In the genomic region with DNA sequence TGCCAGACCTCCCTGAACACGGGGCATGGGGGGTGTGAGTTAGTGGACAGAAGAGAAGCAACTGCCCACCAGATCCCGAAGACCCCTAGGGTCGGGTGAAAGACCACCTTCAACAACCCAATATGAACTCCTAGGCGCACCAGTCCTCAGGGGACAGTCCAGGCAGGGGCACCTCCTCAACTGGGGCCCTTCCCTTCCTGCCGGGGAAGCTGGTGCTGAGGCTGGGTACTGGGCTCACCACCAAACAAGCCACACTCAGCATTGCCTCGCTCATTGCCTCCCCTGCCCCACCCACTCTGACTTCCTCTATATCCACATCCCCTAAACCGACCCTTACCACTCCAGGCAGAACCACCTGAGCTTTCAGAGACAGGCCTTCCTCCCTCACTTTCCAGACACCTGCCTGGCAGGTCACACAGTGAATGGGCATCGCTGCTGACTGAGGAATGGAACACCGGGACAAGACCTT, we compare ENCODE assay signal across 1 cellular context.
TF ChIP-seq lines count a peak whose summit lies in the region.

No MANE protein-coding gene starts in this region.

TF ChIP-seq in H1, 55 proteins besides CTCF, POLR2A, EP300 and RAD21:
- no peak for TF ChIP-seq TEAD4 (IDR thresholded peaks at IDR 0.05; ENCODE audit: low read depth, low read length)
- no peak for TF ChIP-seq HDAC6 (IDR thresholded peaks at IDR 0.05; ENCODE audit: low read depth, low read length)
- no peak for TF ChIP-seq CHD1 (IDR thresholded peaks at IDR 0.05; ENCODE audit: low read depth, low read length)
- TF ChIP-seq GTF2F1 (IDR thresholded peaks at IDR 0.05; ENCODE audit: borderline replicate concordance, low read depth, low read length) = no peak
- no peak for TF ChIP-seq SUZ12 (IDR thresholded peaks at IDR 0.05; ENCODE audit: low read length)
- TF ChIP-seq, protein P1, sequence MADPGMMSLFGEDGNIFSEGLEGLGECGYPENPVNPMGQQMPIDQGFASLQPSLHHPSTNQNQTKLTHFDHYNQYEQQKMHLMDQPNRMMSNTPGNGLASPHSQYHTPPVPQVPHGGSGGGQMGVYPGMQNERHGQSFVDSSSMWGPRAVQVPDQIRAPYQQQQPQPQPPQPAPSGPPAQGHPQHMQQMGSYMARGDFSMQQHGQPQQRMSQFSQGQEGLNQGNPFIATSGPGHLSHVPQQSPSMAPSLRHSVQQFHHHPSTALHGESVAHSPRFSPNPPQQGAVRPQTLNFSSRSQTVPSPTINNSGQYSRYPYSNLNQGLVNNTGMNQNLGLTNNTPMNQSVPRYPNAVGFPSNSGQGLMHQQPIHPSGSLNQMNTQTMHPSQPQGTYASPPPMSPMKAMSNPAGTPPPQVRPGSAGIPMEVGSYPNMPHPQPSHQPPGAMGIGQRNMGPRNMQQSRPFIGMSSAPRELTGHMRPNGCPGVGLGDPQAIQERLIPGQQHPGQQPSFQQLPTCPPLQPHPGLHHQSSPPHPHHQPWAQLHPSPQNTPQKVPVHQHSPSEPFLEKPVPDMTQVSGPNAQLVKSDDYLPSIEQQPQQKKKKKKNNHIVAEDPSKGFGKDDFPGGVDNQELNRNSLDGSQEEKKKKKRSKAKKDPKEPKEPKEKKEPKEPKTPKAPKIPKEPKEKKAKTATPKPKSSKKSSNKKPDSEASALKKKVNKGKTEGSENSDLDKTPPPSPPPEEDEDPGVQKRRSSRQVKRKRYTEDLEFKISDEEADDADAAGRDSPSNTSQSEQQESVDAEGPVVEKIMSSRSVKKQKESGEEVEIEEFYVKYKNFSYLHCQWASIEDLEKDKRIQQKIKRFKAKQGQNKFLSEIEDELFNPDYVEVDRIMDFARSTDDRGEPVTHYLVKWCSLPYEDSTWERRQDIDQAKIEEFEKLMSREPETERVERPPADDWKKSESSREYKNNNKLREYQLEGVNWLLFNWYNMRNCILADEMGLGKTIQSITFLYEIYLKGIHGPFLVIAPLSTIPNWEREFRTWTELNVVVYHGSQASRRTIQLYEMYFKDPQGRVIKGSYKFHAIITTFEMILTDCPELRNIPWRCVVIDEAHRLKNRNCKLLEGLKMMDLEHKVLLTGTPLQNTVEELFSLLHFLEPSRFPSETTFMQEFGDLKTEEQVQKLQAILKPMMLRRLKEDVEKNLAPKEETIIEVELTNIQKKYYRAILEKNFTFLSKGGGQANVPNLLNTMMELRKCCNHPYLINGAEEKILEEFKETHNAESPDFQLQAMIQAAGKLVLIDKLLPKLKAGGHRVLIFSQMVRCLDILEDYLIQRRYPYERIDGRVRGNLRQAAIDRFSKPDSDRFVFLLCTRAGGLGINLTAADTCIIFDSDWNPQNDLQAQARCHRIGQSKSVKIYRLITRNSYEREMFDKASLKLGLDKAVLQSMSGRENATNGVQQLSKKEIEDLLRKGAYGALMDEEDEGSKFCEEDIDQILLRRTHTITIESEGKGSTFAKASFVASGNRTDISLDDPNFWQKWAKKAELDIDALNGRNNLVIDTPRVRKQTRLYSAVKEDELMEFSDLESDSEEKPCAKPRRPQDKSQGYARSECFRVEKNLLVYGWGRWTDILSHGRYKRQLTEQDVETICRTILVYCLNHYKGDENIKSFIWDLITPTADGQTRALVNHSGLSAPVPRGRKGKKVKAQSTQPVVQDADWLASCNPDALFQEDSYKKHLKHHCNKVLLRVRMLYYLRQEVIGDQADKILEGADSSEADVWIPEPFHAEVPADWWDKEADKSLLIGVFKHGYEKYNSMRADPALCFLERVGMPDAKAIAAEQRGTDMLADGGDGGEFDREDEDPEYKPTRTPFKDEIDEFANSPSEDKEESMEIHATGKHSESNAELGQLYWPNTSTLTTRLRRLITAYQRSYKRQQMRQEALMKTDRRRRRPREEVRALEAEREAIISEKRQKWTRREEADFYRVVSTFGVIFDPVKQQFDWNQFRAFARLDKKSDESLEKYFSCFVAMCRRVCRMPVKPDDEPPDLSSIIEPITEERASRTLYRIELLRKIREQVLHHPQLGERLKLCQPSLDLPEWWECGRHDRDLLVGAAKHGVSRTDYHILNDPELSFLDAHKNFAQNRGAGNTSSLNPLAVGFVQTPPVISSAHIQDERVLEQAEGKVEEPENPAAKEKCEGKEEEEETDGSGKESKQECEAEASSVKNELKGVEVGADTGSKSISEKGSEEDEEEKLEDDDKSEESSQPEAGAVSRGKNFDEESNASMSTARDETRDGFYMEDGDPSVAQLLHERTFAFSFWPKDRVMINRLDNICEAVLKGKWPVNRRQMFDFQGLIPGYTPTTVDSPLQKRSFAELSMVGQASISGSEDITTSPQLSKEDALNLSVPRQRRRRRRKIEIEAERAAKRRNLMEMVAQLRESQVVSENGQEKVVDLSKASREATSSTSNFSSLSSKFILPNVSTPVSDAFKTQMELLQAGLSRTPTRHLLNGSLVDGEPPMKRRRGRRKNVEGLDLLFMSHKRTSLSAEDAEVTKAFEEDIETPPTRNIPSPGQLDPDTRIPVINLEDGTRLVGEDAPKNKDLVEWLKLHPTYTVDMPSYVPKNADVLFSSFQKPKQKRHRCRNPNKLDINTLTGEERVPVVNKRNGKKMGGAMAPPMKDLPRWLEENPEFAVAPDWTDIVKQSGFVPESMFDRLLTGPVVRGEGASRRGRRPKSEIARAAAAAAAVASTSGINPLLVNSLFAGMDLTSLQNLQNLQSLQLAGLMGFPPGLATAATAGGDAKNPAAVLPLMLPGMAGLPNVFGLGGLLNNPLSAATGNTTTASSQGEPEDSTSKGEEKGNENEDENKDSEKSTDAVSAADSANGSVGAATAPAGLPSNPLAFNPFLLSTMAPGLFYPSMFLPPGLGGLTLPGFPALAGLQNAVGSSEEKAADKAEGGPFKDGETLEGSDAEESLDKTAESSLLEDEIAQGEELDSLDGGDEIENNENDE (IDR thresholded peaks at IDR 0.05; ENCODE audit: insufficient replicate concordance, low read length) = no peak
- TF ChIP-seq, protein P2, sequence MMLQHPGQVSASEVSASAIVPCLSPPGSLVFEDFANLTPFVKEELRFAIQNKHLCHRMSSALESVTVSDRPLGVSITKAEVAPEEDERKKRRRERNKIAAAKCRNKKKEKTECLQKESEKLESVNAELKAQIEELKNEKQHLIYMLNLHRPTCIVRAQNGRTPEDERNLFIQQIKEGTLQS (IDR thresholded peaks at IDR 0.05; ENCODE audit: insufficient read depth, low read depth, low read length) = no peak
- no peak for TF ChIP-seq CHD2 (IDR thresholded peaks at IDR 0.05; ENCODE audit: low read length)
- no peak for TF ChIP-seq SRF (IDR thresholded peaks at IDR 0.05; ENCODE audit: low read depth, low read length)
- no peak for TF ChIP-seq NANOG (IDR thresholded peaks at IDR 0.05; ENCODE audit: insufficient read depth, low read depth, low read length, poor library complexity, severe bottlenecking)
- no peak for TF ChIP-seq EZH2 (IDR thresholded peaks at IDR 0.05; ENCODE audit: low read depth, low read length, severe bottlenecking)
- no peak for TF ChIP-seq PHF8 (conservative IDR thresholded peaks at IDR 0.05; ENCODE audit: low read depth, low read length)
- no peak for TF ChIP-seq FOSL1 (IDR thresholded peaks at IDR 0.05; ENCODE audit: insufficient read depth, low read depth, low read length)
- TF ChIP-seq JUND (IDR thresholded peaks at IDR 0.05; ENCODE audit: low read length) = no peak
- no peak for TF ChIP-seq TAF7 (optimal IDR thresholded peaks at IDR 0.05; ENCODE audit: borderline replicate concordance, low read depth, low read length)
